Comparison of ENCODE assay signal across 20 cellular contexts in the genomic region with DNA sequence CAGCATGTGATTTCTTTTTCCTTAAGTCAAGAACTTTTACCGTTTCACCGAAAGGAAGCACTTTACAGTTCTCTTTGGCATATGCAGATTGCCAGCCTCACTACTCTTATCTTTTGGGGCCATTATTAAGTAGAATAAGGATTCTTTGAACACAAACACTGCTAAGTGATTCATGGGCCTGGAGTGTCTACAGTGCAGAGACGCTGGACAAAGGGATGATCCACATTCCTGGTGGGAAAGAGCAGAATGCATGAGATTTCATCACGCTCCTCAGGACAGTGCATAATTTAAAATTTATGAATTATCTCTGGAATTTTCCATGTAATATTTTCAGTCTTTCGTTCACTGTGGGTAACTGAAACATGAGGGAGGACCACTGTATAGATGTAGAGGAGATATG.
DNase-seq lines count a peak whose midpoint lies in the region; ATAC-seq and TF ChIP-seq lines count a peak whose summit lies in the region.
"Had no signal": no experiment of that assay in that cellular context is flagged by ENCODE, and none has a peak within 500 bp of the region (broad histone marks: within the 10 kb centered on the region; RNA-seq: fewer than 3 reads in every experiment).

No MANE protein-coding gene starts in this region.

- H3K4me3 Mint-ChIP-seq in activated T-helper 1 cell treated with anti-CD3 and anti-CD28 coated beads, Interleukin-12 subunit alpha, Interleukin-12 subunit beta, Interleukin-2, Interleukin-4 antibody, amounts not matched to agents 30 ng/mL and 10 ng/mL and 1 ng/mL, durations not matched to agents 14 hours and 24 hours and 36 hours, result no peak overlapping the region

- H3K36me3 ChIP-seq in SK-N-SH (replicated peaks in 1 of 2; ENCODE audit: control insufficient read depth in 1 of 2, insufficient read depth in 2 of 2, low read length in 1 of 2), result peaks cover 21% of the 10 kb centered on the region in 2 experiments

- TF ChIP-seq RAD21 in SK-N-SH (IDR thresholded peaks at IDR 0.05; ENCODE audit: low read length), result no peak

- intact Hi-C loops in right cardiac atrium (cut with DNase I), result no loop called here
- intact Hi-C loops in activated T-helper 1 cell treated with anti-CD3 and anti-CD28 coated beads, Interleukin-12 subunit alpha, Interleukin-12 subunit beta, Interleukin-2, Interleukin-4 antibody, amounts not matched to agents 30 ng/mL and 10 ng/mL and 1 ng/mL, durations not matched to agents 14 hours and 24 hours and 36 hours (cut with micrococcal nuclease), result no loop called here

- in situ Hi-C loops in GM13976 (cut with MboI; ENCODE audit: low sequenced_read_pairs, unreplicated experiment), result no loop called here

- H3K4me2 ChIP-seq in SK-N-SH, result peak overlapping the region; percentile 1; the same call in 1 of the 2 replicates

- POLR2A ChIA-PET in SK-N-SH (lab: Yijun Ruan, JAX), result no interaction called here

- H3K4me3 ChIP-seq in AG10803 (ENCODE audit: low read length) (no peak overlapping the region), SK-N-SH (ENCODE audit: low read depth in 2 of 2, low read length in 1 of 2) (no peak overlapping the region), fibroblast of the aortic adventitia (ENCODE audit: low read depth, low read length) (no peak overlapping the region), right cardiac atrium (ENCODE audit: low read length) (no peak overlapping the region)
- H3K4me3 ChIP-seq: Peyer's patch had no signal

- peaks cover 13% of the 10 kb centered on the region for H3F3A ChIP-seq in SK-N-SH (replicated peaks; ENCODE audit: insufficient read depth)

- no peak overlapping the region; the same call in 1 of the 2 replicates for H2AFZ ChIP-seq in SK-N-SH (ENCODE audit: low read depth)

- peak; percentile 82 for ATAC-seq in omental fat pad (ENCODE audit: low FRiP score)
- no peak for ATAC-seq in right cardiac atrium
- ATAC-seq: HepG2 had no signal

- peak overlapping the region in 1 of 2 experiments; percentile 71; a peak in 3 of 4 replicates for H3K27ac ChIP-seq in SK-N-SH (ENCODE audit: low read depth in 2 of 2, low read length in 1 of 2)
- H3K27ac ChIP-seq in right cardiac atrium (ENCODE audit: low read length), result no peak overlapping the region
- H3K27ac ChIP-seq: C4-2B, Peyer's patch had no signal

- no peaks in the 10 kb centered on the region for H3K27me3 Mint-ChIP-seq in activated T-helper 1 cell treated with anti-CD3 and anti-CD28 coated beads, Interleukin-12 subunit alpha, Interleukin-12 subunit beta, Interleukin-2, Interleukin-4 antibody, amounts not matched to agents 30 ng/mL and 10 ng/mL and 1 ng/mL, durations not matched to agents 14 hours and 24 hours and 36 hours (ENCODE audit: insufficient read depth)

- CTCF ChIA-PET in SK-N-SH (lab: Yijun Ruan, JAX), result no interaction called here

- H3K27me3 ChIP-seq in SK-N-SH (ENCODE audit: insufficient read depth) (no peaks in the 10 kb centered on the region), right cardiac atrium (ENCODE audit: control insufficient read depth, insufficient read depth) (no peaks in the 10 kb centered on the region)
- H3K27me3 ChIP-seq: Peyer's patch had no signal

- H3K9me2 ChIP-seq in SK-N-SH, result no peaks in the 10 kb centered on the region

- no peaks in the 10 kb centered on the region for H3K79me2 ChIP-seq in SK-N-SH (ENCODE audit: insufficient read depth)

- H3K4me1 ChIP-seq in SK-N-SH (ENCODE audit: control insufficient read depth in 1 of 2, insufficient read depth in 2 of 2, low read depth in 1 of 2, low read length in 1 of 2) (peaks cover 4 to 5% of the 10 kb centered on the region in 2 experiments; a peak in 2 of 4 replicates), right cardiac atrium (ENCODE audit: control insufficient read depth, insufficient read depth, low read length) (no peaks in the 10 kb centered on the region)
- H3K4me1 ChIP-seq: Peyer's patch had no signal

- peaks cover 25% of the 10 kb centered on the region for H3K36me3 Mint-ChIP-seq in activated T-helper 1 cell treated with anti-CD3 and anti-CD28 coated beads, Interleukin-12 subunit alpha, Interleukin-12 subunit beta, Interleukin-2, Interleukin-4 antibody, amounts not matched to agents 30 ng/mL and 10 ng/mL and 1 ng/mL, durations not matched to agents 14 hours and 24 hours and 36 hours (ENCODE audit: low read depth)

- 72% methylated on average over 5 of the region's 5 CpGs for WGBS in SK-N-SH (ENCODE audit: low lambda C conversion rate)
- WGBS in right cardiac atrium, result 85% methylated on average over 5 of the region's 5 CpGs

- peaks cover 4% of the 10 kb centered on the region for H3K9me3 Mint-ChIP-seq in activated T-helper 1 cell treated with anti-CD3 and anti-CD28 coated beads, Interleukin-12 subunit alpha, Interleukin-12 subunit beta, Interleukin-2, Interleukin-4 antibody, amounts not matched to agents 30 ng/mL and 10 ng/mL and 1 ng/mL, durations not matched to agents 14 hours and 24 hours and 36 hours

- no peak for TF ChIP-seq EP300 in SK-N-SH (IDR thresholded peaks at IDR 0.05; ENCODE audit: borderline replicate concordance in 1 of 2, low read depth in 1 of 2, low read length in 1 of 2)

- no peak overlapping the region for H3K27ac Mint-ChIP-seq in activated T-helper 1 cell treated with anti-CD3 and anti-CD28 coated beads, Interleukin-12 subunit alpha, Interleukin-12 subunit beta, Interleukin-2, Interleukin-4 antibody, amounts not matched to agents 30 ng/mL and 10 ng/mL and 1 ng/mL, durations not matched to agents 14 hours and 24 hours and 36 hours

- H3K9ac ChIP-seq in SK-N-SH, result no peak overlapping the region

- no peaks in the 10 kb centered on the region for H4K20me1 ChIP-seq in SK-N-SH (ENCODE audit: insufficient read depth)

- DNase-seq in AG10803 (ENCODE audit: low read depth) (peak; percentile 31), SK-N-SH (no peak), fibroblast of the aortic adventitia (ENCODE audit: low read depth) (peak; percentile 22), omental fat pad (ENCODE audit: low spot score) (no peak), right cardiac atrium (no peak), NCI-H2227 treated with DMSO at 0.1 percent for 48 hours (lab: John Stamatoyannopoulos, UW) (no peak), GM13976 (ENCODE audit: low spot score) (no peak)
- DNase-seq in activated T-helper 1 cell treated with anti-CD3 and anti-CD28 coated beads, Interleukin-12 subunit alpha, Interleukin-12 subunit beta, Interleukin-2, Interleukin-4 antibody, amounts not matched to agents 30 ng/mL and 10 ng/mL and 1 ng/mL, durations not matched to agents 14 hours and 24 hours and 36 hours (ENCODE audit: low spot score), result no peak
- DNase-seq: 8988T, GDM1, Karpas-422, MM.1S, NCI-H1105, NCI-H1694 treated with DMSO at 0.1 percent for 48 hours, NCI-H510A, NCI-H82, Peyer's patch, Right ventricle myocardium superior had no signal

- TF ChIP-seq CTCF in AG10803 (conservative IDR thresholded peaks at IDR 0.05; ENCODE audit: low read length) (no peak), SK-N-SH (IDR thresholded peaks at IDR 0.05) (no peak), fibroblast of the aortic adventitia (IDR thresholded peaks at IDR 0.05; ENCODE audit: insufficient read depth, low read length) (no peak), omental fat pad (IDR thresholded peaks at IDR 0.05) (no peak), GM13976 (IDR thresholded peaks at IDR 0.05; ENCODE audit: borderline replicate concordance, control extremely low read depth, extremely low read depth, insufficient read depth, missing control alignments) (no peak)

- H3K9me3 ChIP-seq in SK-N-SH (0 out of 2 replicates have a peak, but pooled peaks cover 4% of the 10 kb centered on the region), right cardiac atrium (ENCODE audit: control insufficient read depth, low read length) (no peaks in the 10 kb centered on the region)
- H3K9me3 ChIP-seq: Peyer's patch had no signal

- no peaks in the 10 kb centered on the region for H3K4me1 Mint-ChIP-seq in activated T-helper 1 cell treated with anti-CD3 and anti-CD28 coated beads, Interleukin-12 subunit alpha, Interleukin-12 subunit beta, Interleukin-2, Interleukin-4 antibody, amounts not matched to agents 30 ng/mL and 10 ng/mL and 1 ng/mL, durations not matched to agents 14 hours and 24 hours and 36 hours (ENCODE audit: low read depth)

TF ChIP-seq in SK-N-SH, 30 proteins besides CTCF, POLR2A, EP300 and RAD21:
- no peak for TF ChIP-seq POLR2AphosphoS5 (IDR thresholded peaks at IDR 0.05; ENCODE audit: low read depth, low read length)
- TF ChIP-seq NFIC (IDR thresholded peaks at IDR 0.05; ENCODE audit: borderline replicate concordance), result no peak
- TF ChIP-seq RXRA (IDR thresholded peaks at IDR 0.05; ENCODE audit: borderline replicate concordance, low read depth), result no peak
- TF ChIP-seq FOSL2 (IDR thresholded peaks at IDR 0.05; ENCODE audit: borderline replicate concordance, low read depth), result peak; percentile 9; the same call in 1 of the 2 replicates

Comparison
In these comparisons a context has a peak if more than half of its experiments do, and no peak if none do; other contexts are left out.
1. DNase-seq: peak in AG10803 (single experiment) and fibroblast of the aortic adventitia (single experiment); none in SK-N-SH (single experiment), omental fat pad (single experiment), right cardiac atrium (0 of 3), NCI-H2227 treated with DMSO at 0.1 percent for 48 hours (single experiment), activated T-helper 1 cell treated with anti-CD3 and anti-CD28 coated beads, Interleukin-12 subunit alpha, Interleukin-12 subunit beta, Interleukin-2, Interleukin-4 antibody, amounts not matched to agents 30 ng/mL and 10 ng/mL and 1 ng/mL, durations not matched to agents 14 hours and 24 hours and 36 hours (single experiment) and GM13976 (single experiment).